ENCODE assay signal across 8 cellular contexts in genomic region chr16:57462978-57463362, GRCh38. TPM values are rescaled to one million over a fixed set of nuclear protein-coding genes. Genes with fewer than 3 reads are reported as not detected.
A peak's percentile ranks its signal among the peaks of the same experiment; 100 is the strongest.
DNase-seq lines count a peak whose midpoint lies in the region; ATAC-seq and TF ChIP-seq lines count a peak whose summit lies in the region.

No MANE protein-coding gene starts in this region.

- POLR2A ChIA-PET in Caco-2 (lab: Charles Lee), result interaction anchor here (1.2 to 2.3 kb wide), 4 partner anchors 14 to 65 kb away, joined by 3 to 16 read pairs (median 5); partner anchors contain the start of genes CIAPIN1 and COQ9

- peak overlapping the region; percentile 73 for H3K4me3 ChIP-seq in Caco-2 (ENCODE audit: low read depth, low read length)
- peak overlapping the region; percentile 83 for H3K4me3 ChIP-seq in HUES64 (ENCODE audit: low read length)
- peak overlapping the region; percentile 55 to 94 (median 88) for H3K4me3 ChIP-seq in mammary epithelial cell (replicated peaks in 1 of 3; ENCODE audit: insufficient read depth in 1 of 3, low read depth in 2 of 3, low read length in 3 of 3)
- peak overlapping the region; percentile 89 for H3K4me3 ChIP-seq in mesendoderm (ENCODE audit: low read length)
- peak overlapping the region; percentile 70 to 83 for H3K4me3 ChIP-seq in aorta (ENCODE audit: low read length in 2 of 2)

- H2BK15ac ChIP-seq in mesendoderm (replicated peaks; ENCODE audit: low read depth), result no peak overlapping the region

- TF ChIP-seq CTCF in Caco-2 (IDR thresholded peaks at IDR 0.05; ENCODE audit: insufficient read depth in 1 of 2, low read depth in 1 of 2, low read length in 1 of 2, severe bottlenecking in 1 of 2, unreplicated experiment in 1 of 2) (no peak), mammary epithelial cell (conservative IDR thresholded peaks at IDR 0.05 in 1 of 2, IDR thresholded peaks at IDR 0.05 in 1 of 2; ENCODE audit: extremely low read depth in 1 of 2, insufficient read depth in 1 of 2, low read depth in 1 of 2, low read length in 2 of 2) (no peak), GM10266 (IDR thresholded peaks at IDR 0.05; ENCODE audit: control insufficient read depth, insufficient read depth, low read depth, missing control alignments) (no peak)

- no peaks in the 10 kb centered on the region for H4K20me1 ChIP-seq in mammary epithelial cell (ENCODE audit: insufficient read depth, low read length)

- H3K27me3 Mint-ChIP-seq in Caco-2 (ENCODE audit: insufficient read depth, unreplicated experiment), result no peaks in the 10 kb centered on the region

- dilution Hi-C loops in mammary epithelial cell (cut with HindIII; ENCODE audit: low sequenced_read_pairs), result no loop called here

- H3K4me3 Mint-ChIP-seq in Caco-2 (ENCODE audit: unreplicated experiment), result peak overlapping the region; percentile 85

- no peak for DNase-seq in Caco-2
- DNase-seq in mammary epithelial cell, result no peak
- no peak for DNase-seq in mesendoderm
- no peak for DNase-seq in aorta
- no peak for DNase-seq in GM10266 (ENCODE audit: extremely low spot score)

- peak overlapping the region; percentile 87 for H3K4me2 ChIP-seq in mammary epithelial cell (ENCODE audit: insufficient read depth, low read depth, low read length)
- H3K4me2 ChIP-seq in mesendoderm (ENCODE audit: low read length), result peak overlapping the region; percentile 49

- H3K23ac ChIP-seq in mesendoderm (ENCODE audit: low read length), result no peak overlapping the region

- peak overlapping the region; percentile 78 for H2AFZ ChIP-seq in mammary epithelial cell (ENCODE audit: low read depth, low read length)

- no peak overlapping the region for H2BK120ac ChIP-seq in mesendoderm (ENCODE audit: low read depth, low read length)

- peaks cover 3% of the 10 kb centered on the region; the same call in 1 of the 2 replicates for H3K36me3 ChIP-seq in Caco-2 (ENCODE audit: control insufficient read depth, insufficient read depth, low read length)
- H3K36me3 ChIP-seq in HUES64 (ENCODE audit: insufficient read depth, low read length), result peaks cover 74% of the 10 kb centered on the region
- H3K36me3 ChIP-seq in mammary epithelial cell (ENCODE audit: insufficient read depth, low read length), result peaks cover 2% of the 10 kb centered on the region
- H3K36me3 ChIP-seq in mesendoderm (ENCODE audit: control insufficient read depth, insufficient read depth, low read length), result peaks cover 4% of the 10 kb centered on the region
- H3K36me3 ChIP-seq in aorta (ENCODE audit: control insufficient read depth in 1 of 2, insufficient read depth in 2 of 2, low read length in 1 of 2), result peaks cover 0 to 11% of the 10 kb centered on the region in 2 donors

- no peaks in the 10 kb centered on the region for H3K9me3 ChIP-seq in Caco-2
- H3K9me3 ChIP-seq in HUES64 (ENCODE audit: insufficient read depth, low read depth, low read length), result no peaks in the 10 kb centered on the region
- no peaks in the 10 kb centered on the region for H3K9me3 ChIP-seq in mammary epithelial cell (replicated peaks; ENCODE audit: insufficient read depth, low read length)
- no peaks in the 10 kb centered on the region for H3K9me3 ChIP-seq in aorta (ENCODE audit: control insufficient read depth, low read length)

- H3K27ac Mint-ChIP-seq in Caco-2 (ENCODE audit: unreplicated experiment), result peak overlapping the region; percentile 92

- CTCF ChIA-PET in Caco-2 (lab: Charles Lee), result interaction anchor here (0.6 to 2.8 kb wide), 10 partner anchors 8 to 273 kb away, joined by 3 to 17 read pairs (median 7); partner anchors contain the start of genes CIAPIN1, COQ9 and KATNB1
- CTCF ChIA-PET in mammary epithelial cell (lab: Charles Lee; ENCODE audit: low non-redundant PET), result interaction anchor here (0.6 kb wide), 1 partner anchor 16 kb away, joined by 3 read pairs; the partner anchor contains the start of genes CIAPIN1 and COQ9

- H3K4me1 Mint-ChIP-seq in Caco-2 (ENCODE audit: low read depth, unreplicated experiment), result no peaks in the 10 kb centered on the region

- H3K27ac ChIP-seq in HUES64 (ENCODE audit: low read depth, low read length) (0 out of 2 replicates have a peak overlapping the region, but pooled peaks have one; percentile 36), mammary epithelial cell (ENCODE audit: insufficient read depth, low read depth, low read length) (peak overlapping the region; percentile 35), mesendoderm (ENCODE audit: low read depth, low read length) (no peak overlapping the region), aorta (ENCODE audit: low read depth in 1 of 2, low read length in 2 of 2) (no peak overlapping the region)

- H3K9ac ChIP-seq in HUES64 (ENCODE audit: low read depth, low read length) (peak overlapping the region; percentile 67), mammary epithelial cell (ENCODE audit: insufficient read depth, low read length) (peak overlapping the region; percentile 82), mesendoderm (ENCODE audit: low read length) (peak overlapping the region; percentile 84)

- peak overlapping the region; percentile 70 for H3K18ac ChIP-seq in mesendoderm (ENCODE audit: low read length)

- H3K4ac ChIP-seq in mesendoderm (ENCODE audit: low read depth, low read length), result peak overlapping the region; percentile 64

- intact Hi-C loops in Caco-2 (cut with micrococcal nuclease; ENCODE audit: unreplicated experiment) (loop anchor here (1.0 to 2.0 kb wide), 3 partner anchors 16 to 56 kb away; partner anchors contain the start of genes CIAPIN1 and COQ9), mammary epithelial cell (cut with micrococcal nuclease) (loop anchor here (1.0 kb wide), 2 partner anchors 56 to 163 kb away; no protein-coding TSS in a partner anchor), aorta (cut with DNase I) (loop anchor here (2.0 to 5.0 kb wide), 3 partner anchors 24 to 56 kb away; partner anchors contain the start of gene DOK4 (in 1 of the 2))

- H3K27me3 ChIP-seq in Caco-2 (replicated peaks; ENCODE audit: control insufficient read depth, insufficient read depth, low read length) (no peaks in the 10 kb centered on the region), HUES64 (ENCODE audit: insufficient read depth, low read length) (no peaks in the 10 kb centered on the region), mammary epithelial cell (ENCODE audit: insufficient read depth, low read length) (no peaks in the 10 kb centered on the region), mesendoderm (ENCODE audit: insufficient read depth, low read length, poor library complexity) (no peaks in the 10 kb centered on the region), aorta (ENCODE audit: control insufficient read depth in 1 of 2, insufficient read depth in 2 of 2, low read length in 1 of 2) (no peaks in the 10 kb centered on the region)

- 0 out of 2 replicates have a peak, but pooled peaks cover 8% of the 10 kb centered on the region for H3K4me1 ChIP-seq in Caco-2
- H3K4me1 ChIP-seq in HUES64 (ENCODE audit: insufficient read depth, low read length), result 0 out of 2 replicates have a peak, but pooled peaks cover 3% of the 10 kb centered on the region
- peaks cover 5% of the 10 kb centered on the region for H3K4me1 ChIP-seq in mammary epithelial cell (ENCODE audit: insufficient read depth, low read length)
- no peaks in the 10 kb centered on the region for H3K4me1 ChIP-seq in mesendoderm (ENCODE audit: control insufficient read depth, low read depth, low read length)
- H3K4me1 ChIP-seq in aorta (ENCODE audit: control insufficient read depth in 1 of 2, insufficient read depth in 2 of 2, low read length in 2 of 2), result peaks cover 0 to 3% of the 10 kb centered on the region in 2 donors

- H4K8ac ChIP-seq in mesendoderm (ENCODE audit: low read depth, low read length), result no peak overlapping the region

- WGBS in HUES64, result 2% methylated on average over 16 of the region's 16 CpGs
- 2% methylated on average over 7 of the region's 16 CpGs for WGBS in mammary epithelial cell (ENCODE audit: low coverage, missing lambda C conversion rate)
- no CpG with 5 or more reads among the region's 16 CpGs for WGBS in mesendoderm (ENCODE audit: extremely low coverage, insufficient coverage, low lambda C conversion rate)
- WGBS in aorta, 2 donors, result 1 to 2% methylated on average over 16 of the region's 16 CpGs

- BruUV-seq in Caco-2 (replicated peaks; lab: Mats Ljungman, UMichigan) (no TSS peak), mammary epithelial cell (replicated peaks; lab: Mats Ljungman, UMichigan) (no TSS peak)

- no peaks in the 10 kb centered on the region for H3K9me3 Mint-ChIP-seq in Caco-2 (ENCODE audit: unreplicated experiment)

- H4K5ac ChIP-seq in mesendoderm (ENCODE audit: low read length), result no peak overlapping the region

- H3K79me2 ChIP-seq in mammary epithelial cell (ENCODE audit: insufficient read depth, low read length) (peaks cover 32% of the 10 kb centered on the region), mesendoderm (ENCODE audit: control insufficient read depth, insufficient read depth, low read length) (peaks cover 15% of the 10 kb centered on the region)

- no peak overlapping the region for H2AK5ac ChIP-seq in mesendoderm (ENCODE audit: low read length)

- H3K36me3 Mint-ChIP-seq in Caco-2 (ENCODE audit: insufficient read depth, unreplicated experiment), result peaks cover 37% of the 10 kb centered on the region

- H2BK5ac ChIP-seq in mesendoderm (ENCODE audit: low read length), result no peak overlapping the region

- ATAC-seq in aorta (ENCODE audit: low FRiP score), result peak; percentile 23
- no peak for ATAC-seq in GM18520 (IDR thresholded peaks at IDR 0.05; ENCODE audit: unreplicated experiment)
- no peak for ATAC-seq in HG02852 (IDR thresholded peaks at IDR 0.05; ENCODE audit: unreplicated experiment)

- H3K79me1 ChIP-seq in mesendoderm (ENCODE audit: low read length), result peaks cover 20% of the 10 kb centered on the region

- in situ Hi-C loops in mammary epithelial cell (cut with MboI; ENCODE audit: low sequenced_read_pairs in 2 of 2), result no loop called here

- peak overlapping the region; percentile 95 for H3K56ac ChIP-seq in mesendoderm (ENCODE audit: low read length)

RNA-seq across cellular contexts. Expression of gene POLR2C, which starts 0.5 kb away (rescaled TPM):
- total RNA-seq in Caco-2 (2022) (100 and 102 TPM in 2 replicates), mammary epithelial cell (10 to 100 TPM; 45.1 to 82.2 TPM), aorta (10 to 100 TPM; 43.8 to 49.7 TPM)
- polyA plus RNA-seq in HUES64 (2013, experiment 1 of 2), result 95.1 TPM
- polyA plus RNA-seq in HUES64 (2013, experiment 2 of 2), result 80.0 TPM
- polyA plus RNA-seq in mammary epithelial cell (87.8 TPM), aorta (10 to 100 TPM; 49.3 to 55.3 TPM)
- 161 TPM for polyA minus RNA-seq in mammary epithelial cell
- polyA plus RNA-seq in mesendoderm (2013, experiment 1 of 2), result 60.5 TPM
- polyA plus RNA-seq in mesendoderm (2013, experiment 2 of 2), result 59.0 TPM

RNA-seq across cellular contexts. Expression of gene COQ9, which starts 15.7 kb away (rescaled TPM):
- total RNA-seq in Caco-2 (2022) (50.9 and 54.2 TPM in 2 replicates), mammary epithelial cell (10 to 100 TPM; 41.2 to 42.5 TPM), aorta (10 to 100 TPM; 22.0 to 29.4 TPM)
- 25.8 TPM for polyA plus RNA-seq in HUES64 (2013, experiment 1 of 2)
- polyA plus RNA-seq in HUES64 (2013, experiment 2 of 2), result 26.6 TPM
- polyA plus RNA-seq in mammary epithelial cell (69.8 TPM), aorta (10 to 100 TPM; 28.9 to 48.2 TPM)
- 96.9 TPM for polyA minus RNA-seq in mammary epithelial cell
- 19.8 TPM for polyA plus RNA-seq in mesendoderm (2013, experiment 1 of 2)
- 19.2 TPM for polyA plus RNA-seq in mesendoderm (2013, experiment 2 of 2)

RNA-seq across cellular contexts. Expression of gene CIAPIN1, which starts 15.8 kb away (rescaled TPM):
- total RNA-seq in Caco-2 (2022) (98.3 and 103 TPM in 2 replicates), mammary epithelial cell (10 to 100 TPM; 60.8 to 69.9 TPM), aorta (10 to 100 TPM; 26.7 to 27.4 TPM)
- polyA plus RNA-seq in HUES64 (2013, experiment 1 of 2), result 70.4 TPM
- 64.3 TPM for polyA plus RNA-seq in HUES64 (2013, experiment 2 of 2)
- polyA plus RNA-seq in mammary epithelial cell (63.8 TPM), aorta (10 to 100 TPM; 16.3 to 21.6 TPM)
- polyA minus RNA-seq in mammary epithelial cell, result 56.2 TPM
- 46.3 TPM for polyA plus RNA-seq in mesendoderm (2013, experiment 1 of 2)
- 50.2 TPM for polyA plus RNA-seq in mesendoderm (2013, experiment 2 of 2)

RNA-seq across cellular contexts. Expression of gene DOK4, which starts 23.3 kb away (rescaled TPM):
- 111 and 122 TPM in 2 replicates for total RNA-seq in Caco-2 (2022)
- 18.2 TPM for polyA plus RNA-seq in HUES64 (2013, experiment 1 of 2)
- polyA plus RNA-seq in HUES64 (2013, experiment 2 of 2), result 21.0 TPM
- total RNA-seq in mammary epithelial cell, result 10 to 100 TPM; 14.8 to 20.0 TPM
- 13.9 TPM for polyA plus RNA-seq in mammary epithelial cell
- polyA minus RNA-seq in mammary epithelial cell, result 34.1 TPM
- polyA plus RNA-seq in mesendoderm (2013, experiment 1 of 2), result 7.1 TPM
- polyA plus RNA-seq in mesendoderm (2013, experiment 2 of 2), result 6.5 TPM
- total RNA-seq in aorta, result 10 to 100 TPM; 35.5 to 44.5 TPM
- 10 to 100 TPM; 26.4 to 54.1 TPM for polyA plus RNA-seq in aorta

RNA-seq across cellular contexts. Expression of gene CCL17, which starts 58.4 kb away (rescaled TPM):
- total RNA-seq in Caco-2 (2022) (not detected in 2 replicates), mammary epithelial cell (not detected), aorta (under 1 TPM in 1 of 2 donors, not detected in 1; 0.94 TPM)
- polyA plus RNA-seq in HUES64 (2013, experiment 1 of 2), result not detected
- polyA plus RNA-seq in HUES64 (2013, experiment 2 of 2), result not detected
- polyA plus RNA-seq in mammary epithelial cell (not detected), aorta (not detected)
- polyA minus RNA-seq in mammary epithelial cell, result not detected
- not detected for polyA plus RNA-seq in mesendoderm (2013, experiment 1 of 2)
- not detected for polyA plus RNA-seq in mesendoderm (2013, experiment 2 of 2)

Comparison
In these comparisons a context has a peak if more than half of its experiments do, and no peak if none do; other contexts are left out.
1. H3K27ac ChIP-seq: peak in HUES64 (single experiment) and mammary epithelial cell (single experiment); none in mesendoderm (single experiment) and aorta (0 of 2).
2. Peak in every context shown above with its lines, with median percentiles within 50 percentile points of each other: H3K4me3 ChIP-seq and H3K9ac ChIP-seq.